In genomic region chr16:29635902-29636301, GRCh38 we compare ENCODE assay signal across 3 cellular contexts. TPM values are rescaled to one million over a fixed set of nuclear protein-coding genes. Genes with fewer than 3 reads are reported as not detected.
"Had no signal": no experiment of that assay in that cellular context is flagged by ENCODE, and none has a peak within 500 bp of the region (broad histone marks: within the 10 kb centered on the region; RNA-seq: fewer than 3 reads in every experiment).

No MANE protein-coding gene starts in this region.

RNA-seq across cellular contexts. Expression of gene SPN, which starts 27.1 kb away (rescaled TPM):
- total RNA-seq: NCI-H460, RPMI7951, SK-MEL-5 had no signal
